ENCODE assay signal across 8 cellular contexts in the genomic region with DNA sequence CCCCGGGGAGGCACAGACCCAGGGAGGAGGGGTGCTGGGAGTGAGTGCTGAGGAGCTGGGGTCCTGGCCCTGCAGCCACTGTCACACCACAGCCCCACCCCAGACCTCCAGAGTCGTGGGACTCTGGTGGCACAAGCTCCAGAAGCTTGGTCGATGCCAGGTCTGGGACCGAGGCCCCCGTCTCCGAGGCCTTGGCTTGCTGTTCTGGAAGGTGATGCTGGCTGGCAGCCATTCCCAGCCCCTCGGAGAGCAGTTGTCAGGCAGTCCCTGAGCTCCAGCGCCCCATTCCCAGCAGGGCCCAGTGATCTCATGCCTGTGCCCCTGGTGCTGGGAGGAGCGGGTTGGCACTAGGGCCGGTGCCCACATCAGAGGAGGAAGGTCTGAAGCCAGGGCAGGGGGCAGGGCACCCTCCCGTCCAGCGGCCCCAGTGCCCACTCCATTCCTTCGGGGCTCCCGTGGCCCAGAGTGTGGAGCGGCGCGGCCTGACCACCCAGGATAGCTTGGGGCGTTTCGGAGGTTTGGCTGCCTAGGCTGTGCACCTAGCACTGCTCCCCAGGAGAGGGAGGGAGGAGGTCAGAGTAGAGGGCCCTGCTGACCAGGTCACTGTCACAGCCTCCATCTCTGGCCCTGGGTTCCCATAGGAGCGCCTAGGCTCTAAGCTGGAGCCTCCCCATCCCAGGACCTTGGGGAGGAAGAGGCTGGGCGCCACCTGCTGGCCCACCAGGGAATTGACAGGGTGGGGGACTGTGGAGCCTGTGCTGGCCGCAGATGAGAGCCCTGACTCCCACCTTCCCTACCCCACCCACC. TPM values are rescaled to one million over a fixed set of nuclear protein-coding genes. Genes with fewer than 3 reads are reported as not detected.
DNase-seq lines count a peak whose midpoint lies in the region; ATAC-seq and TF ChIP-seq lines count a peak whose summit lies in the region.

No MANE protein-coding gene starts in this region.

- H3K4me2 ChIP-seq in GM23248 (ENCODE audit: unreplicated experiment): no peak overlapping the region

- no peaks in the 10 kb centered on the region for H4K20me1 ChIP-seq in GM23248 (ENCODE audit: insufficient read depth)

- DNase-seq in NCI-H82 (lab: John Stamatoyannopoulos, UW) (peak; percentile 74), NCI-H82 treated with DMSO at 0.1 percent for 48 hours (lab: John Stamatoyannopoulos, UW; ENCODE audit: unreplicated experiment) (no peak), fibroblast of villous mesenchyme (ENCODE audit: low read depth) (no peak), retinal pigment epithelial cell (ENCODE audit: low read depth) (no peak), NCI-H187 treated with DMSO at 0.1 percent for 48 hours (lab: John Stamatoyannopoulos, UW) (no peak), GM23248 (no peak)
- peak; percentile 19 to 34 for DNase-seq in activated CD4-positive, alpha-beta T cell treated with anti-CD3 and anti-CD28 coated beads, Interleukin-2, amount 50 U/mL, for 4 hours

- H3K4me1 ChIP-seq in GM23248 (ENCODE audit: insufficient read depth): no peaks in the 10 kb centered on the region

- no peaks in the 10 kb centered on the region for H3K36me3 ChIP-seq in GM23248 (ENCODE audit: low read depth)

- H3K9ac ChIP-seq in GM23248: no peak overlapping the region

- no peak overlapping the region for H3K4me3 ChIP-seq in fibroblast of villous mesenchyme (ENCODE audit: low read depth, low read length)
- H3K4me3 ChIP-seq in retinal pigment epithelial cell (ENCODE audit: low read length): no peak overlapping the region
- H3K4me3 ChIP-seq in GM23248: no peak overlapping the region

- H3K9me3 ChIP-seq in GM23248 (ENCODE audit: low read depth): no peaks in the 10 kb centered on the region

- in situ Hi-C loops in GM23248 (cut with MboI): loop anchor here (10.0 kb wide), 1 partner anchor 94 kb away; no protein-coding TSS in a partner anchor

- ATAC-seq in HG03354 (IDR thresholded peaks at IDR 0.05; ENCODE audit: poor library complexity, severe bottlenecking, unreplicated experiment): no peak

- H2AFZ ChIP-seq in GM23248: no peak overlapping the region

- H3K27me3 ChIP-seq in GM23248 (replicated peaks; ENCODE audit: insufficient read depth): no peaks in the 10 kb centered on the region; the same call in 1 of the 2 replicates

- no peaks in the 10 kb centered on the region for H3K9me2 ChIP-seq in GM23248 (ENCODE audit: insufficient read depth)

- H3F3A ChIP-seq in GM23248 (ENCODE audit: insufficient read depth): no peaks in the 10 kb centered on the region

- TF ChIP-seq CTCF in fibroblast of villous mesenchyme (IDR thresholded peaks at IDR 0.05; ENCODE audit: insufficient read depth, low read depth, low read length) (peak; percentile 38), retinal pigment epithelial cell (conservative IDR thresholded peaks at IDR 0.05; ENCODE audit: low read depth, low read length) (peak; percentile 31)

- WGBS in GM23248 (ENCODE audit: low coverage in 1 of 2, low lambda C conversion rate in 2 of 2, missing lambda C conversion rate in 2 of 2), 2 experiments: 57 to 59% methylated on average over 17 to 20 of the region's 22 CpGs

- H3K27ac ChIP-seq in GM23248: no peak overlapping the region

- no peaks in the 10 kb centered on the region for H3K79me2 ChIP-seq in GM23248 (ENCODE audit: insufficient read depth)

RNA-seq across cellular contexts. Expression of a gene that starts 16.8 kb away (rescaled TPM):
- not detected in 2 replicates for total RNA-seq in fibroblast of villous mesenchyme
- not detected in 2 replicates for total RNA-seq in GM23248 (2014; rRNA removed; shearing (Covaris generic))
- polyA plus RNA-seq in GM23248 (2016; fragmentation: Nextera tagmentation; extraction: Ambion mirVana): not detected in 2 replicates

RNA-seq across cellular contexts. Expression of a gene that starts 32.5 kb away (rescaled TPM):
- total RNA-seq in fibroblast of villous mesenchyme: not detected in 2 replicates
- total RNA-seq in GM23248 (2014; rRNA removed; shearing (Covaris generic)): not detected in 2 replicates
- polyA plus RNA-seq in GM23248 (2016; fragmentation: Nextera tagmentation; extraction: Ambion mirVana): not detected in 2 replicates

RNA-seq across cellular contexts. Expression of a gene that starts 48.5 kb away (rescaled TPM):
- total RNA-seq in fibroblast of villous mesenchyme: under 0.01 TPM in 1 of 2 replicates, not detected in the other
- total RNA-seq in GM23248 (2014; rRNA removed; shearing (Covaris generic)): 0.54 TPM in 1 of 2 replicates, not detected in the other
- polyA plus RNA-seq in GM23248 (2016; fragmentation: Nextera tagmentation; extraction: Ambion mirVana): not detected in 2 replicates

Comparison
In these comparisons a context has a peak if more than half of its experiments do, and no peak if none do; other contexts are left out.
1. DNase-seq: peak in NCI-H82 (single experiment) and activated CD4-positive, alpha-beta T cell treated with anti-CD3 and anti-CD28 coated beads, Interleukin-2, amount 50 U/mL, for 4 hours (2 of 2); none in NCI-H82 treated with DMSO at 0.1 percent for 48 hours (single experiment), fibroblast of villous mesenchyme (single experiment), retinal pigment epithelial cell (single experiment), NCI-H187 treated with DMSO at 0.1 percent for 48 hours (single experiment) and GM23248 (single experiment).